1 cellular context compared by ENCODE assay signal in the genomic region with DNA sequence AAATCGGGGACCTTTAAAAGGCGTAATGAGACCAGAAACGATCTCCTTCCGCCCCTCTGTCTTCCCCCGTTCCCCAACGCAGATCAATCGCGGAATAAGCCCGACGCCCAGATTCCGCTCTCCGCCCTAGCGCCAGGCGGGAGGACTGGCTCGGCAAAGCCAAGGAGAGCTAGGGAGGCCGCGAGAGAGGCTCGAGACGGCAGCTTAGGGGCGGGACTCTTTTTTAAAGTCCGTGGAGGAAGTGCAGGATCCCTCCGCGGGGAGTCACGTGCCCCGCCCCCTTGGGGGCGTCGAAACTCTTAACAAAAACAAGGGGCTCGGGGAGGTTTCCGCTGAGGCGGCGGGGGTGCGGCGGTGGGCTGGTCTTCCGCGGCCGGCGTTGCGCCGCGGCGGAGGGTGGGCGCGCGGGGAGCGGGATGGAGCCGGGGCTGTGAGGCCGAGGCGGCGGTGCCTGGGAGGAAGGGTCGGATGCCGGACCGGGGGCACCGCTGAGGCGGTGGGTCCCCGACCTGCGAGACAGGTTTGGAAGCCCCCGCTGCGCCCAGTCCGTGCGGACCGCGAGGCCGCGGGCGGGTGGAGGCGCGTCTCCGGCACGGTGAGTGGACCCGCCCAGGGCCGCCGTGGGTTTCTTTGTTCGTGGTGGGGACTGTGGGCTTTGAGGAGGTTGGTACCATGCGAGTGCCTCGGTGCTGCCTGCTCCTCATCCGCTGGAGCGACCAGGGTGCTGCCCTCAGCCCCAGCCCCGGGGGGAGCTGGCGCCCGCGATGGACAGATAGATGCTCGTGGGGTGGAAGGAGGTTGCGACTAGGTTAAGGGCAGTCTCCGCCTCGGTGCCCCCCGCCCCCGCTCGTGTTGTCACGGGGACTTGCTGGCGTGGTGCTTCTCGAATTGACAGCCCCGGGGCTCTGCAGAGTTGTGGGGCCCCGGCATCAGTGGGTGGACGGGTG.
TF ChIP-seq lines count a peak whose summit lies in the region.

A gene with protein sequence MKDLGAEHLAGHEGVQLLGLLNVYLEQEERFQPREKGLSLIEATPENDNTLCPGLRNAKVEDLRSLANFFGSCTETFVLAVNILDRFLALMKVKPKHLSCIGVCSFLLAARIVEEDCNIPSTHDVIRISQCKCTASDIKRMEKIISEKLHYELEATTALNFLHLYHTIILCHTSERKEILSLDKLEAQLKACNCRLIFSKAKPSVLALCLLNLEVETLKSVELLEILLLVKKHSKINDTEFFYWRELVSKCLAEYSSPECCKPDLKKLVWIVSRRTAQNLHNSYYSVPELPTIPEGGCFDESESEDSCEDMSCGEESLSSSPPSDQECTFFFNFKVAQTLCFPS (plus strand): TSS at position 296 of the 947 bp plus-strand sequence. CDS start 1,326 bp downstream, outside the sequence.

TF ChIP-seq in SK-N-SH, 30 proteins besides CTCF, POLR2A, EP300 and RAD21 (continued from another document):
- TF ChIP-seq, protein P1, sequence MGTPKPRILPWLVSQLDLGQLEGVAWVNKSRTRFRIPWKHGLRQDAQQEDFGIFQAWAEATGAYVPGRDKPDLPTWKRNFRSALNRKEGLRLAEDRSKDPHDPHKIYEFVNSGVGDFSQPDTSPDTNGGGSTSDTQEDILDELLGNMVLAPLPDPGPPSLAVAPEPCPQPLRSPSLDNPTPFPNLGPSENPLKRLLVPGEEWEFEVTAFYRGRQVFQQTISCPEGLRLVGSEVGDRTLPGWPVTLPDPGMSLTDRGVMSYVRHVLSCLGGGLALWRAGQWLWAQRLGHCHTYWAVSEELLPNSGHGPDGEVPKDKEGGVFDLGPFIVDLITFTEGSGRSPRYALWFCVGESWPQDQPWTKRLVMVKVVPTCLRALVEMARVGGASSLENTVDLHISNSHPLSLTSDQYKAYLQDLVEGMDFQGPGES (IDR thresholded peaks at IDR 0.05; ENCODE audit: low read depth, low read length): no peak
- TF ChIP-seq RFX5 (IDR thresholded peaks at IDR 0.05; ENCODE audit: low read length) (no peak), MXI1 (IDR thresholded peaks at IDR 0.05; ENCODE audit: low read depth, low read length) (peak; percentile 67), USF2 (IDR thresholded peaks at IDR 0.05; ENCODE audit: borderline replicate concordance, low read depth, low read length) (peak; percentile 50; the same call in 1 of the 2 replicates), CHD2 (IDR thresholded peaks at IDR 0.05; ENCODE audit: low read length, partially characterized antibody) (peak; percentile 93), JUND (IDR thresholded peaks at IDR 0.05) (peak; percentile 37; the same call in 1 of the 2 replicates), EZH2phosphoT487 (IDR thresholded peaks at IDR 0.05; ENCODE audit: borderline replicate concordance, low read depth) (no peak), RCOR1 (IDR thresholded peaks at IDR 0.05; ENCODE audit: low read length) (0 out of 2 replicates have a peak, but pooled peaks have one; percentile 2), USF1 (IDR thresholded peaks at IDR 0.05; ENCODE audit: borderline replicate concordance, low read depth) (peak; percentile 93), NFIC (IDR thresholded peaks at IDR 0.05; ENCODE audit: borderline replicate concordance) (no peak; the same call in 1 of the 2 replicates), FOXJ3 (CRISPR knock-in tag; IDR thresholded peaks at IDR 0.05) (no peak; the same call in 1 of the 2 replicates), SMC3 (IDR thresholded peaks at IDR 0.05; ENCODE audit: low read depth, low read length) (no peak), MEF2A (IDR thresholded peaks at IDR 0.05; ENCODE audit: borderline replicate concordance, low read depth) (no peak), YY1 (IDR thresholded peaks at IDR 0.05; ENCODE audit: low read depth) (peak; percentile 71; the same call in 1 of the 2 replicates)
- TF ChIP-seq, protein P2, sequence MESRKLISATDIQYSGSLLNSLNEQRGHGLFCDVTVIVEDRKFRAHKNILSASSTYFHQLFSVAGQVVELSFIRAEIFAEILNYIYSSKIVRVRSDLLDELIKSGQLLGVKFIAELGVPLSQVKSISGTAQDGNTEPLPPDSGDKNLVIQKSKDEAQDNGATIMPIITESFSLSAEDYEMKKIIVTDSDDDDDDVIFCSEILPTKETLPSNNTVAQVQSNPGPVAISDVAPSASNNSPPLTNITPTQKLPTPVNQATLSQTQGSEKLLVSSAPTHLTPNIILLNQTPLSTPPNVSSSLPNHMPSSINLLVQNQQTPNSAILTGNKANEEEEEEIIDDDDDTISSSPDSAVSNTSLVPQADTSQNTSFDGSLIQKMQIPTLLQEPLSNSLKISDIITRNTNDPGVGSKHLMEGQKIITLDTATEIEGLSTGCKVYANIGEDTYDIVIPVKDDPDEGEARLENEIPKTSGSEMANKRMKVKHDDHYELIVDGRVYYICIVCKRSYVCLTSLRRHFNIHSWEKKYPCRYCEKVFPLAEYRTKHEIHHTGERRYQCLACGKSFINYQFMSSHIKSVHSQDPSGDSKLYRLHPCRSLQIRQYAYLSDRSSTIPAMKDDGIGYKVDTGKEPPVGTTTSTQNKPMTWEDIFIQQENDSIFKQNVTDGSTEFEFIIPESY (IDR thresholded peaks at IDR 0.05; ENCODE audit: borderline replicate concordance, low read depth): no peak
- TF ChIP-seq, protein P3, sequence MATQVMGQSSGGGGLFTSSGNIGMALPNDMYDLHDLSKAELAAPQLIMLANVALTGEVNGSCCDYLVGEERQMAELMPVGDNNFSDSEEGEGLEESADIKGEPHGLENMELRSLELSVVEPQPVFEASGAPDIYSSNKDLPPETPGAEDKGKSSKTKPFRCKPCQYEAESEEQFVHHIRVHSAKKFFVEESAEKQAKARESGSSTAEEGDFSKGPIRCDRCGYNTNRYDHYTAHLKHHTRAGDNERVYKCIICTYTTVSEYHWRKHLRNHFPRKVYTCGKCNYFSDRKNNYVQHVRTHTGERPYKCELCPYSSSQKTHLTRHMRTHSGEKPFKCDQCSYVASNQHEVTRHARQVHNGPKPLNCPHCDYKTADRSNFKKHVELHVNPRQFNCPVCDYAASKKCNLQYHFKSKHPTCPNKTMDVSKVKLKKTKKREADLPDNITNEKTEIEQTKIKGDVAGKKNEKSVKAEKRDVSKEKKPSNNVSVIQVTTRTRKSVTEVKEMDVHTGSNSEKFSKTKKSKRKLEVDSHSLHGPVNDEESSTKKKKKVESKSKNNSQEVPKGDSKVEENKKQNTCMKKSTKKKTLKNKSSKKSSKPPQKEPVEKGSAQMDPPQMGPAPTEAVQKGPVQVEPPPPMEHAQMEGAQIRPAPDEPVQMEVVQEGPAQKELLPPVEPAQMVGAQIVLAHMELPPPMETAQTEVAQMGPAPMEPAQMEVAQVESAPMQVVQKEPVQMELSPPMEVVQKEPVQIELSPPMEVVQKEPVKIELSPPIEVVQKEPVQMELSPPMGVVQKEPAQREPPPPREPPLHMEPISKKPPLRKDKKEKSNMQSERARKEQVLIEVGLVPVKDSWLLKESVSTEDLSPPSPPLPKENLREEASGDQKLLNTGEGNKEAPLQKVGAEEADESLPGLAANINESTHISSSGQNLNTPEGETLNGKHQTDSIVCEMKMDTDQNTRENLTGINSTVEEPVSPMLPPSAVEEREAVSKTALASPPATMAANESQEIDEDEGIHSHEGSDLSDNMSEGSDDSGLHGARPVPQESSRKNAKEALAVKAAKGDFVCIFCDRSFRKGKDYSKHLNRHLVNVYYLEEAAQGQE (IDR thresholded peaks at IDR 0.05; ENCODE audit: low read depth, low read length): no peak
TF ChIP-seq in SK-N-SH: peak in this region for 15.
